Comparison of ENCODE assay signal across 9 cellular contexts in genomic region chr22:20205464-20205963, GRCh38. TPM values are rescaled to one million over a fixed set of nuclear protein-coding genes. Genes with fewer than 3 reads are reported as not detected.
DNase-seq lines count a peak whose midpoint lies in the region; ATAC-seq and TF ChIP-seq lines count a peak whose summit lies in the region.
"Had no signal": no experiment of that assay in that cellular context is flagged by ENCODE, and none has a peak within 500 bp of the region (broad histone marks: within the 10 kb centered on the region; RNA-seq: fewer than 3 reads in every experiment).

No MANE protein-coding gene starts in this region.

- H4K20me1 ChIP-seq in Loucy (ENCODE audit: insufficient read depth, low read length, poor library complexity, severe bottlenecking), result no peaks in the 10 kb centered on the region
- H4K20me1 ChIP-seq in neural progenitor cell (ENCODE audit: low read depth), result no peaks in the 10 kb centered on the region

- H3K27ac ChIP-seq in CD8-positive, alpha-beta T cell (ENCODE audit: low read depth, low read length), result no peak overlapping the region
- no peak overlapping the region for H3K27ac ChIP-seq in neural progenitor cell

- H3K4me1 Mint-ChIP-seq in CD8-positive, alpha-beta T cell (ENCODE audit: low read depth), result peaks cover 27% of the 10 kb centered on the region
- peaks cover 14% of the 10 kb centered on the region for H3K4me1 Mint-ChIP-seq in MCF 10A (ENCODE audit: insufficient read depth, unreplicated experiment)
- peaks cover 46% of the 10 kb centered on the region for H3K4me1 Mint-ChIP-seq in neural progenitor cell

- H3F3A ChIP-seq in Loucy (ENCODE audit: low read depth) (no peaks in the 10 kb centered on the region), neural progenitor cell (ENCODE audit: low read depth) (no peaks in the 10 kb centered on the region)

- POLR2A ChIA-PET in CD8-positive, alpha-beta T cell (lab: Charles Lee), result interaction anchor here (1.6 to 3.5 kb wide), 2 partner anchors 32 to 37 kb away, joined by 5 to 12 read pairs; no protein-coding TSS in a partner anchor
- POLR2A ChIA-PET in MCF 10A (lab: Yijun Ruan, JAX), result interaction anchor here (0.7 to 1.2 kb wide), 2 partner anchors 18 to 44 kb away, joined by 3 read pairs; no protein-coding TSS in a partner anchor

- no peaks in the 10 kb centered on the region for H3K9me3 ChIP-seq in CD8-positive, alpha-beta T cell (ENCODE audit: low read length)
- H3K9me3 ChIP-seq in Loucy (ENCODE audit: insufficient read depth, low read depth, low read length) (no peaks in the 10 kb centered on the region), neural progenitor cell (ENCODE audit: low read depth) (no peaks in the 10 kb centered on the region), BE2C (no peaks in the 10 kb centered on the region)

- H3K4me1 ChIP-seq in CD8-positive, alpha-beta T cell (ENCODE audit: insufficient read depth, low read length), result peaks cover 30% of the 10 kb centered on the region
- peaks cover 20% of the 10 kb centered on the region for H3K4me1 ChIP-seq in Loucy (ENCODE audit: insufficient read depth, low read length, poor library complexity, severe bottlenecking)
- peaks cover 50% of the 10 kb centered on the region for H3K4me1 ChIP-seq in neural progenitor cell
- peaks cover 4% of the 10 kb centered on the region for H3K4me1 ChIP-seq in BE2C

- H3K9me2 ChIP-seq in Loucy (replicated peaks; ENCODE audit: low read depth, low read length), result no peaks in the 10 kb centered on the region

- H3K9ac ChIP-seq in Loucy (ENCODE audit: low read depth, low read length, poor library complexity, severe bottlenecking) (peak overlapping the region; percentile 88), neural progenitor cell (no peak overlapping the region)

- H3K9me3 Mint-ChIP-seq in CD8-positive, alpha-beta T cell, result no peaks in the 10 kb centered on the region
- H3K9me3 Mint-ChIP-seq in MCF 10A (ENCODE audit: unreplicated experiment) (no peaks in the 10 kb centered on the region), neural progenitor cell (no peaks in the 10 kb centered on the region)

- H3K27ac Mint-ChIP-seq in CD8-positive, alpha-beta T cell, result peak overlapping the region; percentile 94
- H3K27ac Mint-ChIP-seq in MCF 10A (ENCODE audit: low read depth, unreplicated experiment), result peak overlapping the region; percentile 91
- H3K27ac Mint-ChIP-seq in neural progenitor cell, result peak overlapping the region; percentile 90

- CTCF ChIA-PET in CD8-positive, alpha-beta T cell (lab: Charles Lee), result interaction anchor here (0.8 to 3.1 kb wide), 3 partner anchors 49 to 79 kb away, joined by 3 to 8 read pairs (median 3); no protein-coding TSS in a partner anchor
- CTCF ChIA-PET in MCF 10A (lab: Yijun Ruan, JAX), result no interaction called here

- no peaks in the 10 kb centered on the region for H3K27me3 ChIP-seq in CD8-positive, alpha-beta T cell (ENCODE audit: insufficient read depth, low read length)
- no peaks in the 10 kb centered on the region for H3K27me3 ChIP-seq in Loucy (ENCODE audit: insufficient read depth, low read length, poor library complexity, severe bottlenecking)
- no peaks in the 10 kb centered on the region for H3K27me3 ChIP-seq in neural progenitor cell
- H3K27me3 ChIP-seq in BE2C, result no peaks in the 10 kb centered on the region

- H3K79me2 ChIP-seq in Loucy (ENCODE audit: insufficient read depth, low read length) (peaks cover 15% of the 10 kb centered on the region; the same call in 1 of the 2 replicates), neural progenitor cell (ENCODE audit: low read depth) (no peaks in the 10 kb centered on the region)

- peak overlapping the region; percentile 94 for H3K4me3 Mint-ChIP-seq in CD8-positive, alpha-beta T cell
- H3K4me3 Mint-ChIP-seq in MCF 10A (ENCODE audit: unreplicated experiment) (peak overlapping the region; percentile 86), neural progenitor cell (no peak overlapping the region)

- peaks cover 2% of the 10 kb centered on the region for H3K36me3 Mint-ChIP-seq in CD8-positive, alpha-beta T cell
- H3K36me3 Mint-ChIP-seq in MCF 10A (ENCODE audit: insufficient read depth, unreplicated experiment) (no peaks in the 10 kb centered on the region), neural progenitor cell (no peaks in the 10 kb centered on the region)

- H2AFZ ChIP-seq in Loucy (ENCODE audit: low read length), result peak overlapping the region; percentile 25; the same call in 1 of the 2 replicates
- H2AFZ ChIP-seq in neural progenitor cell (replicated peaks), result peak overlapping the region; percentile 50

- no peak overlapping the region for H3K4me3 ChIP-seq in CD8-positive, alpha-beta T cell (ENCODE audit: low read depth, low read length)
- peak overlapping the region; percentile 95 for H3K4me3 ChIP-seq in Loucy (ENCODE audit: low read length, poor library complexity, severe bottlenecking)
- no peak overlapping the region for H3K4me3 ChIP-seq in neural progenitor cell
- H3K4me3 ChIP-seq in BE2C (ENCODE audit: low read depth, low read length), result no peak overlapping the region

- TF ChIP-seq CTCF in CD8-positive, alpha-beta T cell (IDR thresholded peaks at IDR 0.05), result no peak
- TF ChIP-seq CTCF in Loucy (conservative IDR thresholded peaks at IDR 0.05; ENCODE audit: low read length) (no peak), MCF 10A (IDR thresholded peaks at IDR 0.05; ENCODE audit: unreplicated experiment) (no peak), neural progenitor cell (IDR thresholded peaks at IDR 0.05) (no peak), BE2C (IDR thresholded peaks at IDR 0.05; ENCODE audit: low read depth, low read length) (no peak)

- H3K4me2 ChIP-seq in Loucy (ENCODE audit: low read depth, low read length, poor library complexity, severe bottlenecking) (peak overlapping the region; percentile 89), neural progenitor cell (no peak overlapping the region)

- no TSS peak for BruUV-seq in MCF 10A (replicated peaks; lab: Mats Ljungman, UMichigan)

- no peak for ATAC-seq in CD8-positive, alpha-beta T cell
- ATAC-seq in HG02798 (IDR thresholded peaks at IDR 0.05; ENCODE audit: poor library complexity, unreplicated experiment), result no peak

- intact Hi-C loops in CD8-positive, alpha-beta T cell (cut with DNase I, micrococcal nuclease), result no loop called here
- intact Hi-C loops in MCF 10A (cut with micrococcal nuclease), result no loop called here

- no peak for DNase-seq in CD8-positive, alpha-beta T cell
- DNase-seq in MCF 10A (ENCODE audit: unreplicated experiment) (no peak), neural progenitor cell (ENCODE audit: low spot score) (no peak), DMS 273 treated with DMSO at 0.1 percent for 48 hours (lab: John Stamatoyannopoulos, UW) (no peak), GM19238 (ENCODE audit: insufficient read length, low spot score) (no peak), BE2C (no peak)

- no peaks in the 10 kb centered on the region for H3K36me3 ChIP-seq in CD8-positive, alpha-beta T cell (ENCODE audit: insufficient read depth, low read length)
- H3K36me3 ChIP-seq in Loucy (ENCODE audit: insufficient read depth, low read length) (no peaks in the 10 kb centered on the region), neural progenitor cell (no peaks in the 10 kb centered on the region), BE2C (no peaks in the 10 kb centered on the region)

- H3K27me3 Mint-ChIP-seq in CD8-positive, alpha-beta T cell (ENCODE audit: low read depth), result no peaks in the 10 kb centered on the region
- no peaks in the 10 kb centered on the region for H3K27me3 Mint-ChIP-seq in MCF 10A (ENCODE audit: insufficient read depth, unreplicated experiment)
- H3K27me3 Mint-ChIP-seq in neural progenitor cell (ENCODE audit: insufficient read depth, low read depth), result peaks cover 13% of the 10 kb centered on the region

RNA-seq across cellular contexts. Expression of gene CCDC188, which starts 54.7 kb away (rescaled TPM):
- total RNA-seq in CD8-positive, alpha-beta T cell, result not detected
- total RNA-seq in MCF 10A (2022) (0.70 and 0.93 TPM in 2 replicates), neural progenitor cell (ENCODE audit: low replicate concordance) (not detected in 2 replicates)
- polyA plus RNA-seq in BE2C (2012; ENCODE audit: insufficient read depth, insufficient read length, low read depth), result 24.1 TPM
- total RNA-seq: occipital lobe had no signal
